ENCODE assay signal across 34 cellular contexts in the genomic region with DNA sequence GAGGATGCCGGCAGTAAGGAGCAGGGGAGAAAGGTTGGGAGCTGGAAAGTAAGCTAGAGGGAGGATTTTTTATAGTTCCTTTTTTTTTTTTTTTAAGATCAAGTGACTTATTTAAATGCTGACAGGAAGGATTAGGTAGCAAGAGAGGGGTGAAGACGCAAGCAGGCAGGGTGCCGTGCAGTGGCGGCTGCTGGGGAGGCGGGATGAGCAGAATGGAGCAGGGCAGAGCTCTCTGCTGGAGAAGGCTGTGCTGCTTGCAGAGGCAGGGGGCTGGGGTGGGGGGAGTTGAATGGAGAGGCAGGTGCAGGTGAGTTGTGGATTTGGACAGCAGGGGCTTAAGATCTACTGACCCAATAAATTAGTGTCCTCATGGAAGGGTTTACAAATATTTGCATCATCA. TPM values are rescaled to one million over a fixed set of nuclear protein-coding genes. Genes with fewer than 3 reads are reported as not detected.
"Had no signal": no experiment of that assay in that cellular context is flagged by ENCODE, and none has a peak within 500 bp of the region (broad histone marks: within the 10 kb centered on the region; RNA-seq: fewer than 3 reads in every experiment).

No MANE protein-coding gene starts in this region.

- H3K36me3 ChIP-seq: ascending aorta had no signal

- H3K4me1 ChIP-seq: ascending aorta, body of pancreas had no signal

- H3K4me3 ChIP-seq: ascending aorta, body of pancreas, SK-N-MC had no signal

- H3K9me3 ChIP-seq: ascending aorta, body of pancreas had no signal

- H3K27me3 ChIP-seq: ascending aorta, body of pancreas had no signal

- ATAC-seq: activated CD8-positive, alpha-beta memory T cell treated with anti-CD3 and anti-CD28 coated beads, Interleukin-2, amount 10 ng/mL, durations not matched to agents 7 days and 5 days; activated naive CD4-positive, alpha-beta T cell treated with anti-CD3 and anti-CD28 coated beads, Interleukin-2, amount 50 U/mL, for 72 hours; activated naive CD8-positive, alpha-beta T cell treated with anti-CD3 and anti-CD28 coated beads, Interleukin-2, amount 50 U/mL, for 24 hours; body of pancreas; Panc1; Right ventricle myocardium inferior; T-cell had no signal

- DNase-seq: activated B cell treated with CpG ODN at 0.5 μM for 24 hours; activated CD4-positive, alpha-beta T cell treated with anti-CD3 and anti-CD28 coated beads for 1 hour; activated CD4-positive, alpha-beta T cell treated with anti-CD3 and anti-CD28 coated beads, Interleukin-2, amount 10 ng/mL, durations not matched to agents 24 days and 14 days; activated CD4-positive, alpha-beta T cell treated with anti-CD3 and anti-CD28 coated beads, Interleukin-2, amount 50 U/mL, for 48 hours; activated CD8-positive, alpha-beta memory T cell treated with anti-CD3 and anti-CD28 coated beads, Interleukin-2, amount 10 ng/mL, durations not matched to agents 7 days and 5 days; activated effector memory CD4-positive, alpha-beta T cell treated with Interleukin-2 at 50 U/mL for 16 hours; activated naive CD4-positive, alpha-beta T cell treated with Interleukin-2 at 50 U/mL for 16 hours; activated naive CD8-positive, alpha-beta T cell treated with anti-CD3 and anti-CD28 coated beads, Interleukin-2, amount 50 U/mL, for 24 hours; activated T-cell treated with anti-CD3 and anti-CD28 coated beads, Interleukin-2, amount 50 U/mL, for 24 hours; amniotic stem cell; body of pancreas; central memory CD4-positive, alpha-beta T cell; Karpas-422; MM.1S; NCI-H1105 treated with DMSO at 0.1 percent for 48 hours; NCI-H1436 treated with DMSO at 0.1 percent for 48 hours; NCI-H187; NCI-H2081; NCI-H2171 treated with DMSO at 0.1 percent for 48 hours; NCI-H226; NCI-H510A; NCI-H69; NK-92 treated with Interleukin-12 subunit alpha and Interleukin-12 subunit beta, amount 100 ng/mL, for 24 hours; OCI-M1; RPMI8226; T-cell; T-helper 2 cell had no signal

- FAIRE-seq: bronchial epithelial cell had no signal

- H3K27ac ChIP-seq: ascending aorta, body of pancreas, SK-N-MC had no signal

RNA-seq across cellular contexts. Expression of a gene that starts 35.4 kb away (rescaled TPM):
- total RNA-seq: activated B cell treated with CpG ODN at 0.5 μM for 24 hours; activated CD4-positive, alpha-beta T cell treated with anti-CD3 and anti-CD28 coated beads, Interleukin-2, amount 10 ng/mL, durations not matched to agents 24 days and 14 days; activated CD8-positive, alpha-beta memory T cell treated with anti-CD3 and anti-CD28 coated beads, Interleukin-2, amount 10 ng/mL, durations not matched to agents 7 days and 5 days; activated naive CD4-positive, alpha-beta T cell treated with anti-CD3 and anti-CD28 coated beads, Interleukin-2, amount 50 U/mL, for 72 hours; activated T-helper 1 cell treated with anti-CD3 and anti-CD28 coated beads, Interleukin-12 subunit alpha, Interleukin-12 subunit beta, Interleukin-2, Interleukin-4 antibody, amounts not matched to agents 30 ng/mL and 10 ng/mL and 1 ng/mL, durations not matched to agents 14 hours and 24 hours and 36 hours; ascending aorta; bronchial epithelial cell; Right ventricle myocardium inferior; T-cell had no signal
